In the genomic region with DNA sequence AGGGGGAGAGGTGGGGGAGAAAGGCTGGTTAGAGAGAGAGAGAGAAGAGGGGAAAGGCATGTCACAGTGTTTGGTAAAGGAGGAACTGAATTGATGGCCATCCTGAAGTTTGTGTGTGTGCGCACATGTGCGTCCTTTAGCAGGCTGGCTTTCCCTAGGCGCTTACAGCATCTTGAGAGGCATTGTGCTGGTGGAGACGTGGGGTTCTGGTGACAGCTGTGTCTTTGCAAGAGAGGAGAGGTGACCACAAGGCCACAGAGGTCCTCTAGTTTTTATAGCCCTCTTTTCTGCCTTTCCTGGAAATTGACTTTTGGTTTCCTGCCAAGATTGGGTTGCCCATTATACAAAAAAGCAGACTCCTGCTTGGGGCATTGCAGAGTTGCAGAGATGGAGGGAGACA, we compare ENCODE assay signal across 10 cellular contexts.
DNase-seq lines count a peak whose midpoint lies in the region; ATAC-seq and TF ChIP-seq lines count a peak whose summit lies in the region.
"Had no signal": no experiment of that assay in that cellular context is flagged by ENCODE, and none has a peak within 500 bp of the region (broad histone marks: within the 10 kb centered on the region; RNA-seq: fewer than 3 reads in every experiment).

No MANE protein-coding gene starts in this region.

- H3K4me1 Mint-ChIP-seq in activated naive CD4-positive, alpha-beta T cell treated with anti-CD3 and anti-CD28 coated beads, Interleukin-2, amount 10 ng/mL, durations not matched to agents 7 days and 5 days = peaks cover 52% of the 10 kb centered on the region

- no peaks in the 10 kb centered on the region for H3K27me3 Mint-ChIP-seq in activated naive CD4-positive, alpha-beta T cell treated with anti-CD3 and anti-CD28 coated beads, Interleukin-2, amount 10 ng/mL, durations not matched to agents 7 days and 5 days

- H3K4me1 ChIP-seq in lower lobe of right lung (no peaks in the 10 kb centered on the region), thoracic aorta (ENCODE audit: control insufficient read depth in 1 of 2, low read depth in 2 of 2) (no peaks in the 10 kb centered on the region)

- intact Hi-C loops in lower lobe of right lung (cut with DNase I) = no loop called here
- intact Hi-C loops in cardiac septum (cut with DNase I) = no loop called here

- peak; percentile 58 for DNase-seq in activated naive CD4-positive, alpha-beta T cell treated with anti-CD3 and anti-CD28 coated beads, Interleukin-2, amount 10 ng/mL, durations not matched to agents 7 days and 5 days
- no peak for DNase-seq in activated naive CD4-positive, alpha-beta T cell treated with Interleukin-2 at 50 U/mL for 16 hours
- DNase-seq in activated CD8-positive, alpha-beta memory T cell treated with anti-CD3 and anti-CD28 coated beads, Interleukin-2, amount 50 U/mL, for 48 hours = peak; percentile 68
- DNase-seq in lower lobe of right lung (no peak), thoracic aorta (ENCODE audit: low spot score) (no peak), kidney glomerular epithelial cell (lab: John Stamatoyannopoulos, UW) (no peak), cardiac septum (ENCODE audit: low spot score) (no peak)
- DNase-seq: NCI-H1436 treated with DMSO at 0.1 percent for 48 hours had no signal

- H3K4me3 ChIP-seq in lower lobe of right lung (peak overlapping the region; percentile 39), thoracic aorta (peak overlapping the region; percentile 60)

- ATAC-seq in lower lobe of right lung (no peak), thoracic aorta (ENCODE audit: insufficient number of reproducible peaks, low FRiP score, low read depth) (no peak), GM21381 (IDR thresholded peaks at IDR 0.05; ENCODE audit: unreplicated experiment) (no peak)

- H3K27me3 ChIP-seq in lower lobe of right lung (ENCODE audit: low read depth) (no peaks in the 10 kb centered on the region), thoracic aorta (replicated peaks; ENCODE audit: insufficient read depth) (no peaks in the 10 kb centered on the region)

- CTCF ChIA-PET in activated naive CD4-positive, alpha-beta T cell treated with anti-CD3 and anti-CD28 coated beads, Interleukin-2, amount 10 ng/mL, durations not matched to agents 7 days and 5 days (lab: Charles Lee) = no interaction called here

- H3K9me3 ChIP-seq in lower lobe of right lung = peaks cover 13% of the 10 kb centered on the region
- H3K9me3 ChIP-seq in thoracic aorta = no peaks in the 10 kb centered on the region

- H3K36me3 ChIP-seq in lower lobe of right lung (no peaks in the 10 kb centered on the region), thoracic aorta (no peaks in the 10 kb centered on the region)

- peaks cover 48% of the 10 kb centered on the region for H3K9me3 Mint-ChIP-seq in activated naive CD4-positive, alpha-beta T cell treated with anti-CD3 and anti-CD28 coated beads, Interleukin-2, amount 10 ng/mL, durations not matched to agents 7 days and 5 days

- TF ChIP-seq CTCF in lower lobe of right lung (IDR thresholded peaks at IDR 0.05) = no peak
- TF ChIP-seq CTCF in thoracic aorta (IDR thresholded peaks at IDR 0.05) = no peak

- H3K27ac Mint-ChIP-seq in activated naive CD4-positive, alpha-beta T cell treated with anti-CD3 and anti-CD28 coated beads, Interleukin-2, amount 10 ng/mL, durations not matched to agents 7 days and 5 days = peak overlapping the region; percentile 96

- peak overlapping the region; percentile 84 for H3K4me3 Mint-ChIP-seq in activated naive CD4-positive, alpha-beta T cell treated with anti-CD3 and anti-CD28 coated beads, Interleukin-2, amount 10 ng/mL, durations not matched to agents 7 days and 5 days

- peaks cover 60% of the 10 kb centered on the region for H3K36me3 Mint-ChIP-seq in activated naive CD4-positive, alpha-beta T cell treated with anti-CD3 and anti-CD28 coated beads, Interleukin-2, amount 10 ng/mL, durations not matched to agents 7 days and 5 days

- H3K27ac ChIP-seq in lower lobe of right lung = peak overlapping the region; percentile 61
- no peak overlapping the region for H3K27ac ChIP-seq in thoracic aorta
- H3K27ac ChIP-seq: epithelial cell of prostate had no signal

Comparison
In these comparisons a context has a peak if more than half of its experiments do, and no peak if none do; other contexts are left out.
1. DNase-seq: peak in activated naive CD4-positive, alpha-beta T cell treated with anti-CD3 and anti-CD28 coated beads, Interleukin-2, amount 10 ng/mL, durations not matched to agents 7 days and 5 days (single experiment) and activated CD8-positive, alpha-beta memory T cell treated with anti-CD3 and anti-CD28 coated beads, Interleukin-2, amount 50 U/mL, for 48 hours (single experiment); none in activated naive CD4-positive, alpha-beta T cell treated with Interleukin-2 at 50 U/mL for 16 hours (single experiment), lower lobe of right lung (single experiment), thoracic aorta (single experiment), kidney glomerular epithelial cell (single experiment) and cardiac septum (single experiment).